1 cellular context compared by ENCODE assay signal in genomic region chr17:55284944-55285339, GRCh38.
A peak's percentile ranks its signal among the peaks of the same experiment; 100 is the strongest.
TF ChIP-seq lines count a peak whose summit lies in the region.

No MANE protein-coding gene starts in this region.

TF ChIP-seq in HepG2, 621 proteins besides CTCF, POLR2A, EP300 and RAD21 (continued from another document and continues in another):
- no peak for TF ChIP-seq PRDM4 (CRISPR knock-in tag; IDR thresholded peaks at IDR 0.05; ENCODE audit: borderline replicate concordance)
- TF ChIP-seq RARA (CRISPR knock-in tag; IDR thresholded peaks at IDR 0.05) = 0 out of 2 replicates have a peak, but pooled peaks have one; percentile 7
- TF ChIP-seq GPN1 (CRISPR knock-in tag; IDR thresholded peaks at IDR 0.05; ENCODE audit: borderline replicate concordance) = no peak
- TF ChIP-seq NR2F2 (IDR thresholded peaks at IDR 0.05; ENCODE audit: borderline replicate concordance, low read depth) = no peak
- TF ChIP-seq PHF5A (CRISPR knock-in tag; IDR thresholded peaks at IDR 0.05; ENCODE audit: low read depth, unreplicated experiment) = no peak
- no peak for TF ChIP-seq ZNF589 (CRISPR knock-in tag; conservative IDR thresholded peaks at IDR 0.05)
- TF ChIP-seq ZC3H4 (CRISPR knock-in tag; IDR thresholded peaks at IDR 0.05; ENCODE audit: borderline replicate concordance) = peak; percentile 92
- TF ChIP-seq ZSCAN9 (CRISPR knock-in tag; IDR thresholded peaks at IDR 0.05; ENCODE audit: borderline replicate concordance) = no peak
- TF ChIP-seq ZBTB2 (CRISPR knock-in tag; IDR thresholded peaks at IDR 0.05; ENCODE audit: low read depth) = no peak
- TF ChIP-seq MLLT10 (CRISPR knock-in tag; IDR thresholded peaks at IDR 0.05) = 0 out of 2 replicates have a peak, but pooled peaks have one; percentile 49
- no peak for TF ChIP-seq ZNF616 (CRISPR knock-in tag; IDR thresholded peaks at IDR 0.05; ENCODE audit: low read depth)
- TF ChIP-seq ZNF580 (CRISPR knock-in tag; IDR thresholded peaks at IDR 0.05; ENCODE audit: borderline replicate concordance, low read depth) = no peak
- no peak for TF ChIP-seq ZNF253 (CRISPR knock-in tag; IDR thresholded peaks at IDR 0.05; ENCODE audit: borderline replicate concordance)
- TF ChIP-seq ZBTB20 (CRISPR knock-in tag; IDR thresholded peaks at IDR 0.05; ENCODE audit: borderline replicate concordance, low read depth) = no peak
- no peak for TF ChIP-seq SUZ12 (IDR thresholded peaks at IDR 0.05; ENCODE audit: low read depth, low read length)
- 0 out of 2 replicates have a peak, but pooled peaks have one; percentile 33 for TF ChIP-seq ZNF251 (CRISPR knock-in tag; IDR thresholded peaks at IDR 0.05)
- peak; percentile 84; the same call in 1 of the 2 replicates for TF ChIP-seq AKNA (CRISPR knock-in tag; IDR thresholded peaks at IDR 0.05; ENCODE audit: borderline replicate concordance)
- TF ChIP-seq ZNF441 (CRISPR knock-in tag; IDR thresholded peaks at IDR 0.05; ENCODE audit: borderline replicate concordance) = no peak
- no peak for TF ChIP-seq ZNF7 (CRISPR knock-in tag; IDR thresholded peaks at IDR 0.05)
- no peak for TF ChIP-seq ZNF652 (CRISPR knock-in tag; IDR thresholded peaks at IDR 0.05; ENCODE audit: borderline replicate concordance, low read depth)
- no peak for TF ChIP-seq ZNF746 (CRISPR knock-in tag; IDR thresholded peaks at IDR 0.05)
- no peak for TF ChIP-seq NFIB (CRISPR knock-in tag; IDR thresholded peaks at IDR 0.05; ENCODE audit: borderline replicate concordance)
- no peak for TF ChIP-seq SYNCRIP (IDR thresholded peaks at IDR 0.05; ENCODE audit: insufficient read depth, low read depth, low read length)
- TF ChIP-seq ZKSCAN5 (CRISPR knock-in tag; IDR thresholded peaks at IDR 0.05) = no peak
- TF ChIP-seq CCAR2 (optimal IDR thresholded peaks at IDR 0.05; ENCODE audit: low read depth, low read length) = no peak
- no peak for TF ChIP-seq MXI1 (IDR thresholded peaks at IDR 0.05; ENCODE audit: borderline replicate concordance, low read depth, low read length)
- TF ChIP-seq MAF1 (CRISPR knock-in tag; IDR thresholded peaks at IDR 0.05; ENCODE audit: borderline replicate concordance) = 0 out of 2 replicates have a peak, but pooled peaks have one; percentile 37
- no peak for TF ChIP-seq ZMAT3 (CRISPR knock-in tag; conservative IDR thresholded peaks at IDR 0.05)
- TF ChIP-seq ZNF143 (CRISPR knock-in tag; IDR thresholded peaks at IDR 0.05) = no peak
- TF ChIP-seq HOXA7 (CRISPR knock-in tag; IDR thresholded peaks at IDR 0.05) = no peak
- TF ChIP-seq ISL2 (CRISPR knock-in tag; IDR thresholded peaks at IDR 0.05) = peak; percentile 51
- no peak for TF ChIP-seq RCOR2 (CRISPR knock-in tag; IDR thresholded peaks at IDR 0.05)
- 0 out of 2 replicates have a peak, but pooled peaks have one; percentile 11 for TF ChIP-seq HOXD1 (CRISPR knock-in tag; IDR thresholded peaks at IDR 0.05)
- TF ChIP-seq RAD51 (IDR thresholded peaks at IDR 0.05; ENCODE audit: borderline replicate concordance) = no peak
- no peak for TF ChIP-seq AFF4 (CRISPR knock-in tag; IDR thresholded peaks at IDR 0.05)
- no peak for TF ChIP-seq ZEB1 (IDR thresholded peaks at IDR 0.05; ENCODE audit: insufficient replicate concordance, low read depth)
- TF ChIP-seq DNMT1 (CRISPR knock-in tag; IDR thresholded peaks at IDR 0.05) = no peak
- TF ChIP-seq SAFB2 (CRISPR knock-in tag; IDR thresholded peaks at IDR 0.05; ENCODE audit: borderline replicate concordance, low read depth) = no peak; the same call in 1 of the 2 replicates
- peak; percentile 70 for TF ChIP-seq ZC3H13 (CRISPR knock-in tag; IDR thresholded peaks at IDR 0.05)
- TF ChIP-seq PHF21A (CRISPR knock-in tag; IDR thresholded peaks at IDR 0.05) = no peak
- TF ChIP-seq ZMYM3 (CRISPR knock-in tag; IDR thresholded peaks at IDR 0.05) = no peak
- TF ChIP-seq ZNF546 (CRISPR knock-in tag; conservative IDR thresholded peaks at IDR 0.05) = no peak
- no peak for TF ChIP-seq SCMH1 (CRISPR knock-in tag; IDR thresholded peaks at IDR 0.05; ENCODE audit: borderline replicate concordance)
- TF ChIP-seq MYC (CRISPR knock-in tag; IDR thresholded peaks at IDR 0.05; ENCODE audit: borderline replicate concordance) = no peak
- TF ChIP-seq MZF1 (CRISPR knock-in tag; IDR thresholded peaks at IDR 0.05; ENCODE audit: borderline replicate concordance) = 0 out of 2 replicates have a peak, but pooled peaks have one; percentile 69
- TF ChIP-seq ZNF513 (CRISPR knock-in tag; conservative IDR thresholded peaks at IDR 0.05) = 0 out of 2 replicates have a peak, but pooled peaks have one; percentile 83
- TF ChIP-seq ZNF790 (CRISPR knock-in tag; IDR thresholded peaks at IDR 0.05; ENCODE audit: borderline replicate concordance) = no peak
- TF ChIP-seq IRF1 (CRISPR knock-in tag; IDR thresholded peaks at IDR 0.05; ENCODE audit: low read depth) = no peak
- no peak for TF ChIP-seq SMAD1 (CRISPR knock-in tag; IDR thresholded peaks at IDR 0.05; ENCODE audit: borderline replicate concordance, low read depth)
- TF ChIP-seq ZNF431 (CRISPR knock-in tag; IDR thresholded peaks at IDR 0.05; ENCODE audit: borderline replicate concordance, low read depth) = no peak
- 0 out of 2 replicates have a peak, but pooled peaks have one; percentile 26 for TF ChIP-seq LRRFIP1 (CRISPR knock-in tag; conservative IDR thresholded peaks at IDR 0.05)
